8 cellular contexts compared by ENCODE assay signal in the genomic region with DNA sequence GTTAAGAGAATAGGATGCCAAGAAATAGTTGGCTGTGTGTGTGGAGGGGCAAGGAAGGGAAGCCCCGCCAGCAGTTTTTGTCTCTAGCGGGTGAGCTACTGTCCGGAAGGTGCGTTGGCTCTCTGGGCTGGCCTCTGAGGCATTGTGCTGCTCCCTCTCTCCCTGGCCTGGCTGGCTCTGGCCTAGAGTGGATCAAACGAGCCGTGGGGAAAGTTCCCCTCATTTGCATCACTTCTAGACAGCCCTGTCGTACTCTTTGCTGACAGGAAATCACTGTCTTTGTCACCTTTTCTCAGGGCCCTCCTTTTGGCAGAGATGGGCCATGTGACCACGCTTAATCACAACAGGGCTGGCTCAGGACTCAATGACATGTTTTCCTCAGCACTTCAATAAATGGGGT.
DNase-seq lines count a peak whose midpoint lies in the region; ATAC-seq and TF ChIP-seq lines count a peak whose summit lies in the region.

No MANE protein-coding gene starts in this region.

- H3K9ac ChIP-seq in endodermal cell (ENCODE audit: extremely low read depth, low read length, poor library complexity, severe bottlenecking) = no peak overlapping the region

- peak; percentile 35 for DNase-seq in AG08395 (ENCODE audit: low spot score)
- DNase-seq in endodermal cell = peak; percentile 84
- no peak for DNase-seq in GF-D8 (lab: John Stamatoyannopoulos, UW)
- no peak for DNase-seq in GM13977 (ENCODE audit: low spot score)
- no peak for DNase-seq in DMS114 treated with DMSO at 0.1 percent for 48 hours (lab: John Stamatoyannopoulos, UW; ENCODE audit: unreplicated experiment)

- no peaks in the 10 kb centered on the region for H3K4me1 ChIP-seq in endodermal cell (ENCODE audit: control insufficient read depth, insufficient read depth, low read length)

- peak; percentile 77 for ATAC-seq in GM21367 (IDR thresholded peaks at IDR 0.05; ENCODE audit: unreplicated experiment)

- H3K27ac Mint-ChIP-seq in endodermal cell (no peak overlapping the region), nephron (peak overlapping the region; percentile 94 to 97 (median 95))

- in situ Hi-C loops in GM13977 (cut with MboI; ENCODE audit: low pct_unique_long_range_greater_than_20kb, low sequenced_read_pairs, unreplicated experiment) = loop anchor here (25.0 kb wide), 1 partner anchor 1085 kb away; no protein-coding TSS in a partner anchor

- H3K4me3 ChIP-seq in endodermal cell (ENCODE audit: low read length) = no peak overlapping the region

- H3K9me3 Mint-ChIP-seq in endodermal cell (peaks cover 3% of the 10 kb centered on the region), nephron (no peaks in the 10 kb centered on the region)

- H3K4me3 Mint-ChIP-seq in endodermal cell (no peak overlapping the region), nephron (no peak overlapping the region)

- H3K27ac ChIP-seq in endodermal cell (ENCODE audit: low read depth, low read length) = peak overlapping the region; percentile 98

- 35 to 59% methylated on average over 8 of the region's 8 CpGs for WGBS in endodermal cell (ENCODE audit: insufficient coverage in 1 of 2, insufficient read length in 1 of 2), 2 experiments

- H3K27me3 ChIP-seq in endodermal cell (ENCODE audit: control insufficient read depth, insufficient read depth, low read length, poor library complexity, severe bottlenecking) = no peaks in the 10 kb centered on the region

- no peak for TF ChIP-seq EP300 in Ishikawa (IDR thresholded peaks at IDR 0.05; ENCODE audit: borderline replicate concordance)

- H3K27me3 Mint-ChIP-seq in endodermal cell (ENCODE audit: insufficient read depth) (no peaks in the 10 kb centered on the region), nephron (ENCODE audit: low read depth) (no peaks in the 10 kb centered on the region)

- TF ChIP-seq CTCF in endodermal cell (conservative IDR thresholded peaks at IDR 0.05) = no peak
- no peak for TF ChIP-seq CTCF in nephron (IDR thresholded peaks at IDR 0.05; ENCODE audit: unreplicated experiment in 3 of 3)
- TF ChIP-seq CTCF in GM13977 (IDR thresholded peaks at IDR 0.05; ENCODE audit: extremely low read depth, insufficient read depth, missing control alignments) = no peak

- TF ChIP-seq RAD21 in Ishikawa (IDR thresholded peaks at IDR 0.05; ENCODE audit: low read depth) = no peak

- H3K9me3 ChIP-seq in endodermal cell (ENCODE audit: control insufficient read depth, low read length) = no peaks in the 10 kb centered on the region

- no peaks in the 10 kb centered on the region for H3K36me3 ChIP-seq in endodermal cell (ENCODE audit: control insufficient read depth, insufficient read depth, low read length)

- H3K4me1 Mint-ChIP-seq in endodermal cell (peaks cover 5% of the 10 kb centered on the region), nephron (peaks cover 20% of the 10 kb centered on the region)

- H3K36me3 Mint-ChIP-seq in endodermal cell (ENCODE audit: low read depth) (no peaks in the 10 kb centered on the region), nephron (ENCODE audit: low read depth) (no peaks in the 10 kb centered on the region)

TF ChIP-seq in Ishikawa, 13 proteins besides CTCF, POLR2A, EP300 and RAD21:
- no peak for TF ChIP-seq TEAD4 (IDR thresholded peaks at IDR 0.05)
- TF ChIP-seq, protein P1, sequence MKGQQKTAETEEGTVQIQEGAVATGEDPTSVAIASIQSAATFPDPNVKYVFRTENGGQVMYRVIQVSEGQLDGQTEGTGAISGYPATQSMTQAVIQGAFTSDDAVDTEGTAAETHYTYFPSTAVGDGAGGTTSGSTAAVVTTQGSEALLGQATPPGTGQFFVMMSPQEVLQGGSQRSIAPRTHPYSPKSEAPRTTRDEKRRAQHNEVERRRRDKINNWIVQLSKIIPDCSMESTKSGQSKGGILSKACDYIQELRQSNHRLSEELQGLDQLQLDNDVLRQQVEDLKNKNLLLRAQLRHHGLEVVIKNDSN (IDR thresholded peaks at IDR 0.05) = peak; percentile 67
TF ChIP-seq in Ishikawa: peak in this region for 1.

Comparison
In these comparisons a context has a peak if more than half of its experiments do, and no peak if none do; other contexts are left out.
1. DNase-seq: peak in AG08395 (single experiment) and endodermal cell (single experiment); none in GF-D8 (single experiment), GM13977 (single experiment) and DMS114 treated with DMSO at 0.1 percent for 48 hours (single experiment).